Comparison of ENCODE assay signal across 8 cellular contexts in the genomic region with DNA sequence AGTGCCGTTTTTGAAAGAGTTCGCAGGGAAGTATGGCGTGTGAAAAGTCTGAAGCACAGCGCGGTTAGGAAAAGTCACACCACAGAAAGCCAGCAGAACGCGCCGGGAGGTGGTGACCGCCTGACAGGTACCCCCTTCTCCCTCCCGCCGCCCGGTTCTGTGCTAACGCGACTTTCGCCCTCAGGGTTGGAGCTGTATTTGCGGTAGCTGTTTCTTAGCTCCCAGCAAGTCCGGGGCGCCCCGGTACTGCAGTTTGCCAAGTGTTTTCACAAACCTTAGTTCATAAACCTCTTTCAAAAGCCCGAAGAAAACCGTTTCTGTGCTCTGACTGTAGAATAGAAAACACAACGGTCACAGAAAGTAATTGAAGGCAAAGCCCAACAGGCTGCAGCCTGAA. TPM values are rescaled to one million over a fixed set of nuclear protein-coding genes. Genes with fewer than 3 reads are reported as not detected.
DNase-seq lines count a peak whose midpoint lies in the region; ATAC-seq and TF ChIP-seq lines count a peak whose summit lies in the region.

No MANE protein-coding gene starts in this region.

- H3K27me3 ChIP-seq in GM23248 (replicated peaks; ENCODE audit: insufficient read depth), result no peaks in the 10 kb centered on the region
- no peaks in the 10 kb centered on the region; the same call in 1 of the 2 replicates for H3K27me3 ChIP-seq in Karpas-422 (ENCODE audit: low read length)
- peaks cover 5% of the 10 kb centered on the region for H3K27me3 ChIP-seq in transverse colon

- no peaks in the 10 kb centered on the region for H3K9me2 ChIP-seq in GM23248 (ENCODE audit: insufficient read depth)
- H3K9me2 ChIP-seq in Karpas-422 (replicated peaks; ENCODE audit: insufficient read depth, low read length), result no peaks in the 10 kb centered on the region

- in situ Hi-C loops in GM23248 (cut with MboI) (no loop called here), transverse colon (cut with MboI; ENCODE audit: low pct_ligation_motif_present in 1 of 4, low pct_unique_long_range_greater_than_20kb in 1 of 4, low sequenced_read_pairs in 3 of 4) (no loop called here)

- H4K20me1 ChIP-seq in GM23248 (ENCODE audit: insufficient read depth) (peaks cover 5% of the 10 kb centered on the region; the same call in 1 of the 2 replicates), Karpas-422 (ENCODE audit: insufficient read depth, low read depth, low read length) (no peaks in the 10 kb centered on the region)

- H3K4me1 ChIP-seq in GM23248 (ENCODE audit: insufficient read depth) (peaks cover 11% of the 10 kb centered on the region), Karpas-422 (ENCODE audit: low read length) (peaks cover 18% of the 10 kb centered on the region), transverse colon (peaks cover 0 to 27% (median 14%) of the 10 kb centered on the region in 4 donors)

- H3K4me2 ChIP-seq in GM23248 (ENCODE audit: unreplicated experiment), result peak overlapping the region; percentile 96
- peak overlapping the region; percentile 87 for H3K4me2 ChIP-seq in Karpas-422 (ENCODE audit: low read depth, low read length, poor library complexity, severe bottlenecking)

- H3K27ac ChIP-seq in GM23248, result peak overlapping the region; percentile 93
- no peak overlapping the region for H3K27ac ChIP-seq in Karpas-422 (ENCODE audit: low read length)
- peak overlapping the region; percentile 90 to 95 (median 93) for H3K27ac ChIP-seq in transverse colon

- peaks cover 13% of the 10 kb centered on the region for H3F3A ChIP-seq in GM23248 (ENCODE audit: insufficient read depth)

- POLR2A ChIA-PET in activated CD4-positive, alpha-beta memory T cell treated with anti-CD3 and anti-CD28 coated beads, Interleukin-2, amount 10 ng/mL, durations not matched to agents 7 days and 5 days (lab: Charles Lee), result interaction anchor here (0.6 to 3.6 kb wide), 33 partner anchors 8 to 1081 kb away, joined by 3 to 56 read pairs (median 4); partner anchors contain the start of genes ARL6, CPOX and RIOX2

- ATAC-seq in esophagus mucosa (peak; percentile 24), natural killer cell (peak; percentile 46 to 49 (median 46))

- peaks cover 12% of the 10 kb centered on the region for H3K36me3 Mint-ChIP-seq in activated CD4-positive, alpha-beta memory T cell treated with anti-CD3 and anti-CD28 coated beads, Interleukin-2, amount 10 ng/mL, durations not matched to agents 7 days and 5 days (ENCODE audit: low read depth)
- H3K36me3 Mint-ChIP-seq in natural killer cell, result peaks cover 6% of the 10 kb centered on the region

- DNase-seq in GM23248 (no peak), Karpas-422 (peak; percentile 42), natural killer cell (peak; percentile 38), transverse colon (peak; percentile 59), hepatic stellate cell (ENCODE audit: low spot score) (no peak)
- DNase-seq in activated CD4-positive, alpha-beta memory T cell treated with anti-CD3 and anti-CD28 coated beads, Interleukin-2, amount 10 ng/mL, durations not matched to agents 7 days and 5 days, result peak; percentile 68

- no peak for TF ChIP-seq EP300 in transverse colon (IDR thresholded peaks at IDR 0.05; ENCODE audit: low read depth)

- no peaks in the 10 kb centered on the region for H3K36me3 ChIP-seq in GM23248 (ENCODE audit: low read depth)
- H3K36me3 ChIP-seq in Karpas-422 (ENCODE audit: insufficient read depth, low read length), result no peaks in the 10 kb centered on the region
- H3K36me3 ChIP-seq in transverse colon, result no peaks in the 10 kb centered on the region

- H2AFZ ChIP-seq in GM23248, result peak overlapping the region; percentile 100
- H2AFZ ChIP-seq in Karpas-422 (ENCODE audit: low read length), result peak overlapping the region; percentile 96

- TF ChIP-seq POLR2A in transverse colon (IDR thresholded peaks at IDR 0.05), result no peak

- peaks cover 19% of the 10 kb centered on the region for H3K27me3 Mint-ChIP-seq in activated CD4-positive, alpha-beta memory T cell treated with anti-CD3 and anti-CD28 coated beads, Interleukin-2, amount 10 ng/mL, durations not matched to agents 7 days and 5 days
- peaks cover 42 to 49% of the 10 kb centered on the region in 2 donors for H3K27me3 Mint-ChIP-seq in natural killer cell (ENCODE audit: low read depth in 2 of 2)

- CTCF ChIA-PET in activated CD4-positive, alpha-beta memory T cell treated with anti-CD3 and anti-CD28 coated beads, Interleukin-2, amount 10 ng/mL, durations not matched to agents 7 days and 5 days (lab: Charles Lee), result interaction anchor here (0.7 to 3.6 kb wide), 16 partner anchors 8 to 508 kb away, joined by 3 to 17 read pairs (median 5); no protein-coding TSS in a partner anchor

- H3K4me3 ChIP-seq in GM23248 (peak overlapping the region; percentile 92), Karpas-422 (ENCODE audit: low read length) (peak overlapping the region; percentile 73), transverse colon (peak overlapping the region; percentile 43 to 93 (median 74))

- peaks cover 41% of the 10 kb centered on the region for H3K79me2 ChIP-seq in GM23248 (ENCODE audit: insufficient read depth)
- H3K79me2 ChIP-seq in Karpas-422 (ENCODE audit: low read length), result no peaks in the 10 kb centered on the region

- 0 out of 2 replicates have a peak, but pooled peaks have one; percentile 1 for TF ChIP-seq CTCF in GM12874 (IDR thresholded peaks at IDR 0.05; ENCODE audit: insufficient read depth, low read depth, low read length)
- TF ChIP-seq CTCF in natural killer cell (IDR thresholded peaks at IDR 0.05), result no peak
- peak in 2 of 5 experiments; percentile 1 to 24 for TF ChIP-seq CTCF in transverse colon (IDR thresholded peaks at IDR 0.05)

- intact Hi-C loops in natural killer cell (cut with micrococcal nuclease), result no loop called here
- intact Hi-C loops in transverse colon (cut with DNase I; ENCODE audit: low total_unique reads), result no loop called here

- H3K9ac ChIP-seq in GM23248 (peak overlapping the region; percentile 94), Karpas-422 (ENCODE audit: low read length) (peak overlapping the region; percentile 66)

- H3K4me1 Mint-ChIP-seq in activated CD4-positive, alpha-beta memory T cell treated with anti-CD3 and anti-CD28 coated beads, Interleukin-2, amount 10 ng/mL, durations not matched to agents 7 days and 5 days, result peaks cover 43% of the 10 kb centered on the region
- H3K4me1 Mint-ChIP-seq in natural killer cell, result peaks cover 19 to 22% of the 10 kb centered on the region in 2 donors

- WGBS in GM23248 (ENCODE audit: low coverage in 1 of 2, low lambda C conversion rate in 2 of 2, missing lambda C conversion rate in 2 of 2), 2 experiments, result 1 to 2% methylated on average over 22 of the region's 22 CpGs
- WGBS in transverse colon (ENCODE audit: low coverage in 1 of 2), 2 donors, result 0 to 1% methylated on average over 6 to 19 of the region's 22 CpGs

- H3K9me3 ChIP-seq in GM23248 (ENCODE audit: low read depth), result no peaks in the 10 kb centered on the region
- no peaks in the 10 kb centered on the region for H3K9me3 ChIP-seq in Karpas-422 (ENCODE audit: low read length)
- H3K9me3 ChIP-seq in transverse colon, result no peaks in the 10 kb centered on the region

- H3K4me3 Mint-ChIP-seq in activated CD4-positive, alpha-beta memory T cell treated with anti-CD3 and anti-CD28 coated beads, Interleukin-2, amount 10 ng/mL, durations not matched to agents 7 days and 5 days, result peak overlapping the region; percentile 93
- H3K4me3 Mint-ChIP-seq in natural killer cell, result peak overlapping the region; percentile 95

- no peaks in the 10 kb centered on the region for H3K9me3 Mint-ChIP-seq in activated CD4-positive, alpha-beta memory T cell treated with anti-CD3 and anti-CD28 coated beads, Interleukin-2, amount 10 ng/mL, durations not matched to agents 7 days and 5 days
- no peaks in the 10 kb centered on the region for H3K9me3 Mint-ChIP-seq in natural killer cell

- H3K27ac Mint-ChIP-seq in activated CD4-positive, alpha-beta memory T cell treated with anti-CD3 and anti-CD28 coated beads, Interleukin-2, amount 10 ng/mL, durations not matched to agents 7 days and 5 days, result peak overlapping the region; percentile 84
- peak overlapping the region; percentile 55 to 80 for H3K27ac Mint-ChIP-seq in natural killer cell

RNA-seq across cellular contexts. Expression of gene CRYBG3, which starts 0.4 kb away (rescaled TPM):
- total RNA-seq in GM23248 (2014; rRNA removed; shearing (Covaris generic)), result 16.8 and 16.9 TPM in 2 replicates
- 3.3 and 4.3 TPM in 2 replicates for polyA plus RNA-seq in GM23248 (2016; fragmentation: Nextera tagmentation; extraction: Ambion mirVana)
- 0.61 and 1.1 TPM in 2 replicates for total RNA-seq in Karpas-422 (2014; rRNA removed; shearing (Covaris generic); ENCODE audit: low replicate concordance)
- 10 to 100 TPM; 12.8 to 13.1 TPM for total RNA-seq in activated CD4-positive, alpha-beta memory T cell treated with anti-CD3 and anti-CD28 coated beads, Interleukin-2, amount 10 ng/mL, durations not matched to agents 7 days and 5 days
- total RNA-seq in esophagus mucosa (18.3 TPM), natural killer cell (1 to 10 TPM; 1.1 to 2.4 (median 1.8) TPM), transverse colon (10 to 100 TPM; 21.3 to 32.7 (median 27.9) TPM)

RNA-seq across cellular contexts. Expression of gene ARL6, which starts 56.9 kb away (rescaled TPM):
- total RNA-seq in GM23248 (2014; rRNA removed; shearing (Covaris generic)), result 8.1 and 8.2 TPM in 2 replicates
- 8.0 and 9.2 TPM in 2 replicates for polyA plus RNA-seq in GM23248 (2016; fragmentation: Nextera tagmentation; extraction: Ambion mirVana)
- 13.5 and 33.7 TPM in 2 replicates for total RNA-seq in Karpas-422 (2014; rRNA removed; shearing (Covaris generic); ENCODE audit: low replicate concordance)
- 1 to 10 TPM; 5.1 to 7.6 TPM for total RNA-seq in activated CD4-positive, alpha-beta memory T cell treated with anti-CD3 and anti-CD28 coated beads, Interleukin-2, amount 10 ng/mL, durations not matched to agents 7 days and 5 days
- total RNA-seq in esophagus mucosa, result 3.5 TPM
- total RNA-seq in natural killer cell, result 1 to 10 TPM; 2.1 to 4.9 (median 2.3) TPM
- 1 to 10 TPM in 3 of 4 donors, under 1 TPM in 1; 1.00 to 4.8 (median 3.0) TPM for total RNA-seq in transverse colon

Comparison
In these comparisons a context has a peak if more than half of its experiments do, and no peak if none do; other contexts are left out.
1. DNase-seq: peak in Karpas-422 (single experiment), activated CD4-positive, alpha-beta memory T cell treated with anti-CD3 and anti-CD28 coated beads, Interleukin-2, amount 10 ng/mL, durations not matched to agents 7 days and 5 days (single experiment), natural killer cell (single experiment) and transverse colon (single experiment); none in GM23248 (single experiment) and hepatic stellate cell (single experiment).
2. Peak in every context shown above with its lines, with median percentiles within 50 percentile points of each other: H3K4me3 ChIP-seq.